Comparison of ENCODE assay signal across 9 cellular contexts in the genomic region with DNA sequence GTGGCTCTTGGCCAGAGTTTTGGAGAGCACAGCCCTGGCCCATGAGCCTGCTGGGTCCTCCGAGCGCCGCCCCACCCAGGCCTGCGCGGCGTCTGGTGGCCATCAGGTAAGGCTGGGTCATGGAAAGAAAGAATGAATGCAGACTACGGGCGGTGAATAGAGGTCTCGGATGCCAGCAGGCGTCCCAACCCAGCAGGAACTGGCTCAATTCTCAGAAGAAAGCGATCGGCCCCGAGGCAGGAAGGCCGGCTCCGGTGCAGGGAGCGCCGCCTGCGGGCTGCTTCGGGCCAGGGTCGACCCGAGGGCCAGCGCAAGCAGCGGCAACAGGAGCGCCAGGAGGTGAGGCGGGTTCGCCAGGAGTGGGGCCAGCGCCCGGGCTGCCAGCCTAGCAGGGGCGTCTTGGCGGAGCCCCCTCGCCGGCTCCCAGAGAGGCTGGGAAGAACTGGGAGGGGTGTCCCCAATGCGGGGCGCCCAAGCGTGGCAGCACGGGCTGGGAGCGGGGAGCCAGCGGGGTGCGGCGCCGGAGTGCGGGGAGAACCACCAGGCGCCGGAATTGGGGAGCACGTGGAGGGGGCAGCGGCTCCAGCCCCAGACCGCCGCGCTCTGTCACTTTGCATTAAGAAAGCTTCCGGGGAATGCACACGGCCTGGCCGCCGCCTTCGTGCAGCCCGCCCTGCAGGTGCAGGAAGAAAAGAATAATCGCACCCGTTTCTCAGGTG. TPM values are rescaled to one million over a fixed set of nuclear protein-coding genes. Genes with fewer than 3 reads are reported as not detected.
DNase-seq lines count a peak whose midpoint lies in the region; ATAC-seq, FAIRE-seq and TF ChIP-seq lines count a peak whose summit lies in the region.
"Had no signal": no experiment of that assay in that cellular context is flagged by ENCODE, and none has a peak within 500 bp of the region (broad histone marks: within the 10 kb centered on the region; RNA-seq: fewer than 3 reads in every experiment).

No MANE protein-coding gene starts in this region.

- H3K36me3 ChIP-seq in kidney epithelial cell (ENCODE audit: control insufficient read depth, insufficient read depth, low read length) (no peaks in the 10 kb centered on the region), brain microvascular endothelial cell (replicated peaks) (no peaks in the 10 kb centered on the region)

- peak overlapping the region; percentile 85 for H3K27ac Mint-ChIP-seq in Calu3 (ENCODE audit: unreplicated experiment)
- H3K27ac Mint-ChIP-seq in activated T-cell treated with anti-CD3 and anti-CD28 coated beads, Interleukin-2, amount 50 U/mL, for 72 hours, result no peak overlapping the region
- H3K27ac Mint-ChIP-seq in type B pancreatic cell, result peak overlapping the region; percentile 92

- in situ Hi-C loops in brain microvascular endothelial cell (cut with HindIII; ENCODE audit: low pct_ligation_motif_present, low sequenced_read_pairs), result no loop called here

- no peak overlapping the region for H3K27ac ChIP-seq in brain microvascular endothelial cell

- H3K9me3 Mint-ChIP-seq in Calu3 (ENCODE audit: low read depth, unreplicated experiment), result peaks cover 13% of the 10 kb centered on the region
- H3K9me3 Mint-ChIP-seq in activated T-cell treated with anti-CD3 and anti-CD28 coated beads, Interleukin-2, amount 50 U/mL, for 72 hours, result peaks cover 3 to 4% of the 10 kb centered on the region in 2 donors
- H3K9me3 Mint-ChIP-seq in type B pancreatic cell, result peaks cover 4% of the 10 kb centered on the region

- CTCF ChIA-PET in Calu3 (lab: Charles Lee), result interaction anchor here (0.7 to 1.6 kb wide), 4 partner anchors 17 to 92 kb away, joined by 3 to 6 read pairs (median 5); no protein-coding TSS in a partner anchor

- H3K36me3 Mint-ChIP-seq in Calu3 (ENCODE audit: insufficient read depth, unreplicated experiment) (peaks cover 31% of the 10 kb centered on the region), type B pancreatic cell (peaks cover 3% of the 10 kb centered on the region)
- H3K36me3 Mint-ChIP-seq in activated T-cell treated with anti-CD3 and anti-CD28 coated beads, Interleukin-2, amount 50 U/mL, for 72 hours (ENCODE audit: insufficient read depth in 2 of 2), result peaks cover 2 to 5% of the 10 kb centered on the region in 2 donors

- TF ChIP-seq POLR2A in H54 (IDR thresholded peaks at IDR 0.05; ENCODE audit: low read depth, low read length), result no peak

- H3K27me3 ChIP-seq in kidney epithelial cell (ENCODE audit: control insufficient read depth, insufficient read depth, low read length) (peaks cover 16% of the 10 kb centered on the region), brain microvascular endothelial cell (replicated peaks) (peaks cover 16% of the 10 kb centered on the region)

- H3K4me3 Mint-ChIP-seq in Calu3 (ENCODE audit: low read depth, unreplicated experiment) (peak overlapping the region; percentile 81), type B pancreatic cell (peak overlapping the region; percentile 92)
- H3K4me3 Mint-ChIP-seq in activated T-cell treated with anti-CD3 and anti-CD28 coated beads, Interleukin-2, amount 50 U/mL, for 72 hours, result peak overlapping the region; percentile 68 to 83

- H3K4me3 ChIP-seq in kidney epithelial cell (ENCODE audit: low read depth, low read length) (peak overlapping the region; percentile 30), brain microvascular endothelial cell (ENCODE audit: low read depth, low read length) (no peak overlapping the region)

- ATAC-seq in activated T-cell treated with anti-CD3 and anti-CD28 coated beads, Interleukin-2, amount 50 U/mL, for 72 hours (replicated peaks in 1 of 2), result peak in 1 of 2 donors; percentile 26
- no peak for ATAC-seq in HG03439 (IDR thresholded peaks at IDR 0.05; ENCODE audit: unreplicated experiment)

- no TSS peak for BruUV-seq in Calu3 (replicated peaks; lab: Mats Ljungman, UMichigan)

- intact Hi-C loops in Calu3 (cut with micrococcal nuclease; ENCODE audit: unreplicated experiment), result loop anchor here (2.0 kb wide), 1 partner anchor 14 kb away; no protein-coding TSS in a partner anchor

- peak; percentile 85 for DNase-seq in Calu3
- DNase-seq in HuH-7 (ENCODE audit: low spot score), result peak; percentile 33
- DNase-seq in activated T-cell treated with anti-CD3 and anti-CD28 coated beads, Interleukin-2, amount 50 U/mL, for 72 hours, result peak in 1 of 2 donors; percentile 1
- no peak for DNase-seq in kidney epithelial cell (ENCODE audit: low read depth)
- DNase-seq in type B pancreatic cell (ENCODE audit: extremely low spot score, unreplicated experiment), result peak; percentile 71
- DNase-seq in brain microvascular endothelial cell, result no peak
- no peak for DNase-seq in H54 (ENCODE audit: insufficient read length, low spot score)

- FAIRE-seq in H54 (lab: Jason Lieb, UNC), result no peak

- H3K27me3 Mint-ChIP-seq in Calu3 (ENCODE audit: unreplicated experiment) (no peaks in the 10 kb centered on the region), type B pancreatic cell (peaks cover 29% of the 10 kb centered on the region)
- peaks cover 37% of the 10 kb centered on the region for H3K27me3 Mint-ChIP-seq in activated T-cell treated with anti-CD3 and anti-CD28 coated beads, Interleukin-2, amount 50 U/mL, for 72 hours (ENCODE audit: low read depth)

- peaks cover 32% of the 10 kb centered on the region for H3K4me1 Mint-ChIP-seq in Calu3 (ENCODE audit: low read depth, unreplicated experiment)
- peaks cover 5% of the 10 kb centered on the region for H3K4me1 Mint-ChIP-seq in activated T-cell treated with anti-CD3 and anti-CD28 coated beads, Interleukin-2, amount 50 U/mL, for 72 hours (ENCODE audit: low read depth)
- peaks cover 11% of the 10 kb centered on the region for H3K4me1 Mint-ChIP-seq in type B pancreatic cell (ENCODE audit: unreplicated experiment)

- TF ChIP-seq CTCF in Calu3 (IDR thresholded peaks at IDR 0.05; ENCODE audit: unreplicated experiment) (no peak), kidney epithelial cell (IDR thresholded peaks at IDR 0.05; ENCODE audit: insufficient read depth, low read length, poor library complexity, severe bottlenecking) (no peak), type B pancreatic cell (conservative IDR thresholded peaks at IDR 0.05) (peak; percentile 56), brain microvascular endothelial cell (IDR thresholded peaks at IDR 0.05; ENCODE audit: low read depth, low read length, missing control alignments) (no peak)

RNA-seq across cellular contexts. Expression of gene TMC5, which starts 7.1 kb away (rescaled TPM):
- total RNA-seq in Calu3 (2022) (117 and 149 TPM in 2 replicates), kidney epithelial cell (0.33 and 0.48 TPM in 2 replicates), type B pancreatic cell (ENCODE audit: low replicate concordance) (9.1 and 22.1 TPM in 2 replicates)
- total RNA-seq in activated T-cell treated with anti-CD3 and anti-CD28 coated beads, Interleukin-2, amount 50 U/mL, for 72 hours, result not detected
- total RNA-seq: HT1080 had no signal

Comparison
In these comparisons a context has a peak if more than half of its experiments do, and no peak if none do; other contexts are left out.
1. DNase-seq: peak in Calu3 (single experiment), HuH-7 (single experiment) and type B pancreatic cell (single experiment); none in kidney epithelial cell (single experiment), brain microvascular endothelial cell (single experiment) and H54 (single experiment).
2. Peak in every context shown above with its lines, with median percentiles within 50 percentile points of each other: H3K4me3 Mint-ChIP-seq.